ENCODE assay signal across 14 cellular contexts in the genomic region with DNA sequence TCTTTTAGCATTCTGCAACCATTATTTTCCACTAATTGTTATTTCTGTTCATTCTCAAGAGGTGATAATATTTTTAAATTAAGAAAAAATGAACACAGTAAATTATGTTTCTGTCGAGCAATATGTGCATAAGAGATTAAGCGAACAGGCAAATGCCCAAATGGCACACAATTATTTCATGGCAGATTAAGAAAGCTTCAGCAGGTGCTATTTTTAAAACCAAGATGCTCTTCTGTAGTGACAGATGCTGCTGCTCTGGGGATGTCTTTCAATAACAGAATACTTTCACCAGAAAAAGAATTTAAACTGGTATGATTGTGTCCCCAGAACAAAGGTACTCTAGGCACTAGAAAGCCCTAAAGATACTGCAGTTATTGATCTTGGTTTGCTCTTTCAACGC.
DNase-seq lines count a peak whose midpoint lies in the region; ATAC-seq lines count a peak whose summit lies in the region.
"Had no signal": no experiment of that assay in that cellular context is flagged by ENCODE, and none has a peak within 500 bp of the region (broad histone marks: within the 10 kb centered on the region; RNA-seq: fewer than 3 reads in every experiment).

No MANE protein-coding gene starts in this region.

- DNase-seq in DMS 273 (lab: John Stamatoyannopoulos, UW; ENCODE audit: unreplicated experiment): peak; percentile 36
- DNase-seq in DMS 273 treated with DMSO at 0.1 percent for 48 hours (lab: John Stamatoyannopoulos, UW): no peak
- peak; percentile 67 for DNase-seq in G401 (ENCODE audit: low spot score)
- DNase-seq in cerebellum (ENCODE audit: low spot score): peak; percentile 38
- DNase-seq in superior temporal gyrus (ENCODE audit: extremely low spot score): peak; percentile 27
- no peak for DNase-seq in NK-92 (lab: John Stamatoyannopoulos, UW; ENCODE audit: unreplicated experiment)
- DNase-seq: CD8-positive, alpha-beta memory T cell; DMS153; DMS79 treated with DMSO at 0.1 percent for 48 hours; GDM1; GOT3; H9 had no signal

- ATAC-seq in HG03196 (IDR thresholded peaks at IDR 0.05; ENCODE audit: unreplicated experiment): no peak
- ATAC-seq: HepG2 had no signal

- in situ Hi-C loops in G401 (cut with HindIII; ENCODE audit: low sequenced_read_pairs): no loop called here

Comparison
In these comparisons a context has a peak if more than half of its experiments do, and no peak if none do; other contexts are left out.
1. DNase-seq: peak in DMS 273 (single experiment), G401 (single experiment), cerebellum (single experiment) and superior temporal gyrus (single experiment); none in DMS 273 treated with DMSO at 0.1 percent for 48 hours (single experiment) and NK-92 (single experiment).